ENCODE assay signal across 8 cellular contexts in the genomic region with DNA sequence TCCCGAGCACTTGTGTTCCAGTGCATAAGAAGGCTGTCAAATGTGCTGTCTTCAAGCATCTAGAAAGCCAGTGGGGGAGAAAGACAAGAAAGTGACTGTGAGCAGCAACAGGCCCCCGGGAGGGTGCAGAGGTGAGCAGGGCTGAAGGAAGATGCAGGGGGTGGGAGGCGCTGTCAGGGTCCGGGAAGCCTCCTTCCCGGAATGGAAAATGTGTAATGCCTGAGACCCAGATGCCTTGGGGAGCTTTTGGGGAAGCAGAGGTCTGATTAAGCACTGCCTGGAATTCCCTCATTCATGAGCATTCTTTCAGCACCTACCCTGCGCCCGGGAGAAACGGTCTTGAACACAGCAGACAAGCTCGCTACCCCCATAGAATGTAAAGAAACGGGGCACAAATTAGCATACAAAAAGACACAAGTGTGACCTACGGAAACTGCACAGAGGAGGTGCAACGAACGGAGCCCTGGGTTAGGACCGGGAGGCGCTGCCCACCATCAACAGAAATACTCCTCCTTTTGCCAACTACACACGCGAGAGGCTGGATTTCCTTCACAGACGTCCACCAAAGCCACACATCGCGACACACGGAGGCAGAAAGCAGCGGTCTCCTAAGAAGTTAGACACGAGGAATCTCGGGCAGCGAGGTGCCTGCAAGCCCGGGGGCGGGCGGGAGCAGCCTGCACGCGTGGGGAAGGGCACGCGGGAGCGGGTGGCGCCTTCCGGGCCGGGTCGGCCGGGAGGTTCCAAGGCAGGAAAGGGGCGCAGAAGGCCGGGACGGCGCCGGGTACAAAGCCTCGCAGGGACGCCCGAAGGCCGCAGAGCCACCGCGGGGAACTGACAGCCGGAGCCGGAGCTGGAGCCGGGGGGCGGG. TPM values are rescaled to one million over a fixed set of nuclear protein-coding genes. Genes with fewer than 3 reads are reported as not detected.
A peak's percentile ranks its signal among the peaks of the same experiment; 100 is the strongest.
DNase-seq lines count a peak whose midpoint lies in the region; ATAC-seq and TF ChIP-seq lines count a peak whose summit lies in the region.

No MANE protein-coding gene starts in this region.

- in situ Hi-C loops in transverse colon (cut with MboI; ENCODE audit: low pct_ligation_motif_present in 1 of 4, low pct_unique_long_range_greater_than_20kb in 1 of 4, low sequenced_read_pairs in 3 of 4): no loop called here

- no peak overlapping the region for H2AFZ ChIP-seq in HCT116 (ENCODE audit: low read depth, low read length, poor library complexity, severe bottlenecking)

- TSS peak; percentile 53 for BruUV-seq in HCT116 (replicated peaks; lab: Mats Ljungman, UMichigan)

- peaks cover 12% of the 10 kb centered on the region for H3K36me3 Mint-ChIP-seq in activated CD4-positive, alpha-beta T cell treated with anti-CD3 and anti-CD28 coated beads, Interleukin-2, amount 10 ng/mL, durations not matched to agents 24 days and 14 days (ENCODE audit: low read depth)
- H3K36me3 Mint-ChIP-seq in endothelial cell (ENCODE audit: low read depth, unreplicated experiment): no peaks in the 10 kb centered on the region

- peak overlapping the region; percentile 100 for H3K4me2 ChIP-seq in HCT116 (ENCODE audit: low read length)

- H3K27me3 Mint-ChIP-seq in activated CD4-positive, alpha-beta T cell treated with anti-CD3 and anti-CD28 coated beads, Interleukin-2, amount 10 ng/mL, durations not matched to agents 24 days and 14 days: no peaks in the 10 kb centered on the region
- peaks cover 15% of the 10 kb centered on the region for H3K27me3 Mint-ChIP-seq in endothelial cell (ENCODE audit: unreplicated experiment)

- H3K27me3 ChIP-seq in HCT116 (ENCODE audit: insufficient read depth, low read length) (no peaks in the 10 kb centered on the region), mucosa of rectum (ENCODE audit: control insufficient read depth in 2 of 2, insufficient read depth in 2 of 2, low read length in 2 of 2) (peaks cover 2 to 7% of the 10 kb centered on the region in 2 donors), transverse colon (peaks cover 13% of the 10 kb centered on the region)

- H3K9ac ChIP-seq in HCT116 (ENCODE audit: low read length) (peak overlapping the region; percentile 88), mucosa of rectum (ENCODE audit: low read depth in 1 of 2, low read length in 2 of 2) (peak overlapping the region; percentile 10 to 41)

- H3K4me1 Mint-ChIP-seq in activated CD4-positive, alpha-beta T cell treated with anti-CD3 and anti-CD28 coated beads, Interleukin-2, amount 10 ng/mL, durations not matched to agents 24 days and 14 days: peaks cover 24% of the 10 kb centered on the region
- peaks cover 10% of the 10 kb centered on the region for H3K4me1 Mint-ChIP-seq in endothelial cell (ENCODE audit: unreplicated experiment)

- no peaks in the 10 kb centered on the region for H3K9me2 ChIP-seq in HCT116 (ENCODE audit: insufficient read depth)

- H3K79me2 ChIP-seq in HCT116 (ENCODE audit: insufficient read depth, low read length): peaks cover 8% of the 10 kb centered on the region; the same call in 1 of the 2 replicates

- TF ChIP-seq RAD21 in HCT116 (IDR thresholded peaks at IDR 0.05; ENCODE audit: low read depth): no peak

- POLR2A ChIA-PET in HCT116 (lab: Charles Lee): no interaction called here

- peak; percentile 15 for DNase-seq in AG10803 (ENCODE audit: low read depth)
- DNase-seq in HCT116 (ENCODE audit: low read depth, low spot score): no peak
- peak; percentile 85 for DNase-seq in activated CD4-positive, alpha-beta T cell treated with anti-CD3 and anti-CD28 coated beads, Interleukin-2, amount 10 ng/mL, durations not matched to agents 24 days and 14 days
- peak; percentile 50 for DNase-seq in endothelial cell (ENCODE audit: low spot score)
- peak; percentile 43 for DNase-seq in transverse colon
- DNase-seq in NCI-H187 treated with DMSO at 0.1 percent for 48 hours (lab: John Stamatoyannopoulos, UW): no peak

- ATAC-seq in HCT116 (no peak), GM19467 (IDR thresholded peaks at IDR 0.05; ENCODE audit: unreplicated experiment) (no peak)

- H3K27ac Mint-ChIP-seq in activated CD4-positive, alpha-beta T cell treated with anti-CD3 and anti-CD28 coated beads, Interleukin-2, amount 10 ng/mL, durations not matched to agents 24 days and 14 days: peak overlapping the region; percentile 88
- peak overlapping the region; percentile 52 for H3K27ac Mint-ChIP-seq in endothelial cell (ENCODE audit: unreplicated experiment)

- H3K27ac ChIP-seq in HCT116 (ENCODE audit: low read depth, low read length) (peak overlapping the region; percentile 13; the same call in 1 of the 2 replicates), mucosa of rectum (ENCODE audit: low read depth in 2 of 2, low read length in 2 of 2) (no peak overlapping the region), transverse colon (peak overlapping the region; percentile 89 to 95 (median 90))

- TF ChIP-seq CTCF in AG10803 (conservative IDR thresholded peaks at IDR 0.05; ENCODE audit: low read length) (no peak), HCT116 (IDR thresholded peaks at IDR 0.05 in 2 of 3, conservative IDR thresholded peaks at IDR 0.05 in 1 of 3; ENCODE audit: borderline replicate concordance in 1 of 3, insufficient read depth in 1 of 3, low read depth in 2 of 3, low read length in 2 of 3) (no peak), endothelial cell (IDR thresholded peaks at IDR 0.05; ENCODE audit: unreplicated experiment) (no peak), transverse colon (IDR thresholded peaks at IDR 0.05) (no peak)

- no peak for TF ChIP-seq EP300 in transverse colon (IDR thresholded peaks at IDR 0.05; ENCODE audit: low read depth)

- intact Hi-C loops in HCT116 (cut with micrococcal nuclease): no loop called here
- intact Hi-C loops in activated CD4-positive, alpha-beta T cell treated with anti-CD3 and anti-CD28 coated beads, Interleukin-2, amount 10 ng/mL, durations not matched to agents 24 days and 14 days (cut with micrococcal nuclease): loop anchor here (5.0 to 10.0 kb wide), 3 partner anchors 206 to 794 kb away; a partner anchor contains a TSS
- intact Hi-C loops in transverse colon (cut with DNase I; ENCODE audit: low total_unique reads): no loop called here

- RAD21 ChIA-PET in HCT116 (lab: Charles Lee; ENCODE audit: low non-redundant PET in 1 of 2, low total read pairs in 2 of 2, uncharacterized antibody in 2 of 2, unreplicated experiment in 2 of 2): no interaction called here

- CTCF ChIA-PET in HCT116 (lab: Charles Lee): interaction anchor here (1.2 kb wide), 1 partner anchor 11 kb away, joined by 3 read pairs; no protein-coding TSS in a partner anchor

- no peaks in the 10 kb centered on the region for H4K20me1 ChIP-seq in HCT116 (ENCODE audit: insufficient read depth)

- no peaks in the 10 kb centered on the region for H3K36me3 ChIP-seq in HCT116 (ENCODE audit: control insufficient read depth in 1 of 2, insufficient read depth in 2 of 2, low read length in 2 of 2)
- no peaks in the 10 kb centered on the region for H3K36me3 ChIP-seq in mucosa of rectum (ENCODE audit: control insufficient read depth in 2 of 2, insufficient read depth in 2 of 2, low read length in 2 of 2)
- no peaks in the 10 kb centered on the region for H3K36me3 ChIP-seq in transverse colon

- H3K4me1 ChIP-seq in HCT116 (ENCODE audit: control insufficient read depth in 1 of 2, insufficient read depth in 2 of 2, low read length in 2 of 2) (peaks cover 17 to 21% of the 10 kb centered on the region in 2 experiments), mucosa of rectum (ENCODE audit: control insufficient read depth in 2 of 2, insufficient read depth in 2 of 2, low read length in 2 of 2) (peaks cover 5 to 16% of the 10 kb centered on the region in 2 donors), transverse colon (peaks cover 11 to 20% (median 19%) of the 10 kb centered on the region in 4 donors)

- TF ChIP-seq POLR2A in HCT116 (IDR thresholded peaks at IDR 0.05; ENCODE audit: borderline replicate concordance, extremely low read depth, insufficient read depth, insufficient read length): no peak
- TF ChIP-seq POLR2A in transverse colon (IDR thresholded peaks at IDR 0.05): no peak

- H3K4me3 ChIP-seq in AG10803 (ENCODE audit: low read length) (peak overlapping the region; percentile 75), HCT116 (replicated peaks in 1 of 2; ENCODE audit: low read depth in 1 of 2, low read length in 2 of 2) (peak overlapping the region; percentile 73 to 85), mucosa of rectum (ENCODE audit: low read length in 2 of 2) (peak overlapping the region; percentile 72 to 78), transverse colon (peak overlapping the region; percentile 71 to 85 (median 78))

- WGBS in transverse colon (ENCODE audit: low coverage in 1 of 2), 2 donors: 13 to 38% methylated on average over 3 to 44 of the region's 53 CpGs

- H3K9me3 ChIP-seq in HCT116 (ENCODE audit: control insufficient read depth in 1 of 2, insufficient read depth in 1 of 2, low read depth in 1 of 2, low read length in 2 of 2) (no peaks in the 10 kb centered on the region), mucosa of rectum (ENCODE audit: control insufficient read depth in 2 of 2, low read length in 2 of 2) (no peaks in the 10 kb centered on the region), transverse colon (no peaks in the 10 kb centered on the region)

- peak overlapping the region; percentile 99 for H3K4me3 Mint-ChIP-seq in activated CD4-positive, alpha-beta T cell treated with anti-CD3 and anti-CD28 coated beads, Interleukin-2, amount 10 ng/mL, durations not matched to agents 24 days and 14 days
- H3K4me3 Mint-ChIP-seq in endothelial cell (ENCODE audit: unreplicated experiment): peak overlapping the region; percentile 94

- no peaks in the 10 kb centered on the region for H3K9me3 Mint-ChIP-seq in activated CD4-positive, alpha-beta T cell treated with anti-CD3 and anti-CD28 coated beads, Interleukin-2, amount 10 ng/mL, durations not matched to agents 24 days and 14 days
- H3K9me3 Mint-ChIP-seq in endothelial cell (ENCODE audit: unreplicated experiment): no peaks in the 10 kb centered on the region

TF ChIP-seq in HCT116, 20 proteins besides CTCF, POLR2A, EP300 and RAD21 (continues in another document):
- no peak for TF ChIP-seq EZH2 (IDR thresholded peaks at IDR 0.05)
- no peak for TF ChIP-seq YY1 (IDR thresholded peaks at IDR 0.05; ENCODE audit: extremely low read depth, insufficient replicate concordance, low read depth, low read length)
- no peak for TF ChIP-seq SRF (IDR thresholded peaks at IDR 0.05; ENCODE audit: low read depth)
- TF ChIP-seq EZH2phosphoT487 (IDR thresholded peaks at IDR 0.05; ENCODE audit: borderline replicate concordance): no peak

RNA-seq across cellular contexts. Expression of a gene that starts 1.1 kb away (rescaled TPM):
- total RNA-seq in HCT116 (2021; ENCODE audit: unreplicated experiment): 20.0 TPM
- 12.5 and 13.5 TPM in 2 replicates for polyA plus RNA-seq in HCT116 (2012)
- 20.0 and 21.0 TPM in 2 replicates for total RNA-seq in activated CD4-positive, alpha-beta T cell treated with anti-CD3 and anti-CD28 coated beads, Interleukin-2, amount 10 ng/mL, durations not matched to agents 24 days and 14 days
- 15.3 TPM for total RNA-seq in endothelial cell (ENCODE audit: unreplicated experiment)
- total RNA-seq in transverse colon: 10 to 100 TPM in 2 of 4 donors, 1 to 10 TPM in 2; 6.7 to 19.9 (median 10.5) TPM

RNA-seq across cellular contexts. Expression of a gene that starts 54.5 kb away (rescaled TPM):
- total RNA-seq in HCT116 (2021; ENCODE audit: unreplicated experiment): 18.1 TPM
- 10.2 TPM in 2 replicates for polyA plus RNA-seq in HCT116 (2012)
- total RNA-seq in activated CD4-positive, alpha-beta T cell treated with anti-CD3 and anti-CD28 coated beads, Interleukin-2, amount 10 ng/mL, durations not matched to agents 24 days and 14 days: 261 and 262 TPM in 2 replicates
- 4.1 TPM for total RNA-seq in endothelial cell (ENCODE audit: unreplicated experiment)
- 10 to 100 TPM in 1 of 4 donors, 1 to 10 TPM in 2, under 1 TPM in 1; 1.00 to 25.4 (median 7.9) TPM for total RNA-seq in transverse colon

Comparison
In these comparisons a context has a peak if more than half of its experiments do, and no peak if none do; other contexts are left out.
1. DNase-seq: peak in AG10803 (single experiment), activated CD4-positive, alpha-beta T cell treated with anti-CD3 and anti-CD28 coated beads, Interleukin-2, amount 10 ng/mL, durations not matched to agents 24 days and 14 days (single experiment), endothelial cell (single experiment) and transverse colon (single experiment); none in HCT116 (single experiment) and NCI-H187 treated with DMSO at 0.1 percent for 48 hours (single experiment).
2. H3K27ac ChIP-seq: peak in HCT116 (single experiment) and transverse colon (4 of 4); none in mucosa of rectum (0 of 2).
3. Peak in every context shown above with its lines, with median percentiles within 50 percentile points of each other: H3K4me3 ChIP-seq.